ENCODE assay signal across 26 cellular contexts in genomic region chr4:94490437-94490836, GRCh38. TPM values are rescaled to one million over a fixed set of nuclear protein-coding genes. Genes with fewer than 3 reads are reported as not detected.
A peak's percentile ranks its signal among the peaks of the same experiment; 100 is the strongest.
DNase-seq lines count a peak whose midpoint lies in the region; ATAC-seq, FAIRE-seq and TF ChIP-seq lines count a peak whose summit lies in the region.
"Had no signal": no experiment of that assay in that cellular context is flagged by ENCODE, and none has a peak within 500 bp of the region (broad histone marks: within the 10 kb centered on the region; RNA-seq: fewer than 3 reads in every experiment).

No MANE protein-coding gene starts in this region.

- H3K9me3 Mint-ChIP-seq in MCF 10A (ENCODE audit: unreplicated experiment) (no peaks in the 10 kb centered on the region), astrocyte (ENCODE audit: unreplicated experiment) (no peaks in the 10 kb centered on the region), natural killer cell (no peaks in the 10 kb centered on the region)
- H3K9me3 Mint-ChIP-seq: CD8-positive, alpha-beta T cell; HFFc6 had no signal

- H3K9me3 ChIP-seq in breast epithelium (no peaks in the 10 kb centered on the region), astrocyte (ENCODE audit: insufficient read depth, low read depth, low read length) (no peaks in the 10 kb centered on the region), keratinocyte (ENCODE audit: control insufficient read depth, low read depth, low read length) (no peaks in the 10 kb centered on the region), skeletal muscle satellite cell (replicated peaks; ENCODE audit: low read length) (no peaks in the 10 kb centered on the region)

- H3K27me3 Mint-ChIP-seq in MCF 10A (ENCODE audit: insufficient read depth, unreplicated experiment) (no peaks in the 10 kb centered on the region), astrocyte (ENCODE audit: low read depth, unreplicated experiment) (no peaks in the 10 kb centered on the region), natural killer cell (ENCODE audit: low read depth in 2 of 2) (no peaks in the 10 kb centered on the region)

- POLR2A ChIA-PET in MCF 10A (lab: Yijun Ruan, JAX) = interaction anchor here (1.0 to 8.8 kb wide), 5 partner anchors 17 to 84 kb away, joined by 3 to 193 read pairs (median 13); partner anchors contain the start of gene PDLIM5
- POLR2A ChIA-PET in RWPE1 (lab: Yijun Ruan, JAX; ENCODE audit: low non-redundant PET) = no interaction called here

- no peak overlapping the region for H3K4me2 ChIP-seq in astrocyte (ENCODE audit: low read length)
- H3K4me2 ChIP-seq in keratinocyte (ENCODE audit: control insufficient read depth, extremely low read depth, insufficient read depth, low read depth, low read length) = peak overlapping the region; percentile 83
- H3K4me2 ChIP-seq in skeletal muscle satellite cell (ENCODE audit: low read length) = no peak overlapping the region

- DNase-seq in MCF 10A (ENCODE audit: unreplicated experiment) (no peak), breast epithelium (ENCODE audit: low spot score in 2 of 2) (no peak), astrocyte (ENCODE audit: low read depth) (no peak), keratinocyte (ENCODE audit: low read depth, low spot score) (no peak), RWPE1 (ENCODE audit: low spot score) (no peak), SW480 (ENCODE audit: low spot score) (no peak), natural killer cell (no peak)
- DNase-seq: AML-193; C1 segment of cervical spinal cord; CD8-positive, alpha-beta T cell; DMS153; H7; HFFc6; MV-4-11; NCI-H1105 treated with DMSO at 0.1 percent for 48 hours; NCI-H2029 treated with DMSO at 0.1 percent for 48 hours; NCI-H2171; NCI-H345; NCI-H524 treated with DMSO at 0.1 percent for 48 hours; NCI-H82; Right ventricle myocardium superior had no signal

- H3K79me2 ChIP-seq in astrocyte (ENCODE audit: insufficient read depth, low read length) (peaks cover 97% of the 10 kb centered on the region), keratinocyte (ENCODE audit: control insufficient read depth, insufficient read depth, low read length) (peaks cover 63% of the 10 kb centered on the region)

- CTCF ChIA-PET in MCF 10A (lab: Yijun Ruan, JAX) = no interaction called here
- CTCF ChIA-PET in RWPE1 (lab: Yijun Ruan, JAX) = no interaction called here

- intact Hi-C loops in MCF 10A (cut with micrococcal nuclease) = no loop called here
- intact Hi-C loops in breast epithelium (cut with DNase I; ENCODE audit: low total_unique reads) = no loop called here
- intact Hi-C loops in natural killer cell (cut with micrococcal nuclease) = no loop called here

- dilution Hi-C loops in keratinocyte (cut with MboI; ENCODE audit: extremely low pct_ligation_motif_present, low sequenced_read_pairs) = no loop called here

- no peaks in the 10 kb centered on the region for H3K4me1 ChIP-seq in breast epithelium
- peaks cover 22% of the 10 kb centered on the region for H3K4me1 ChIP-seq in astrocyte (ENCODE audit: insufficient read depth, low read length)
- H3K4me1 ChIP-seq in keratinocyte (ENCODE audit: control insufficient read depth, extremely low read depth, insufficient read depth, low read length) = peaks cover 57% of the 10 kb centered on the region
- H3K4me1 ChIP-seq in skeletal muscle satellite cell (ENCODE audit: control insufficient read depth, insufficient read depth, low read length) = peaks cover 23% of the 10 kb centered on the region

- H3K36me3 Mint-ChIP-seq in MCF 10A (ENCODE audit: insufficient read depth, unreplicated experiment) (peaks cover 42% of the 10 kb centered on the region), astrocyte (ENCODE audit: low read depth, unreplicated experiment) (peaks cover 3% of the 10 kb centered on the region), natural killer cell (no peaks in the 10 kb centered on the region)

- peaks cover 15% of the 10 kb centered on the region for H3K4me1 Mint-ChIP-seq in MCF 10A (ENCODE audit: insufficient read depth, unreplicated experiment)
- H3K4me1 Mint-ChIP-seq in astrocyte (ENCODE audit: low read depth, unreplicated experiment) = peaks cover 23% of the 10 kb centered on the region
- peaks cover 0 to 7% of the 10 kb centered on the region in 2 donors for H3K4me1 Mint-ChIP-seq in natural killer cell

- H2AFZ ChIP-seq in astrocyte (ENCODE audit: low read depth, low read length) = no peak overlapping the region
- no peak overlapping the region for H2AFZ ChIP-seq in keratinocyte (ENCODE audit: control insufficient read depth, low read length)

- H3K27me3 ChIP-seq in breast epithelium (no peaks in the 10 kb centered on the region), astrocyte (ENCODE audit: insufficient read depth, low read length) (no peaks in the 10 kb centered on the region), keratinocyte (ENCODE audit: control insufficient read depth, extremely low read depth, insufficient read depth, low read length) (no peaks in the 10 kb centered on the region), skeletal muscle satellite cell (ENCODE audit: control insufficient read depth, insufficient read depth, low read length) (no peaks in the 10 kb centered on the region)

- H3K27ac ChIP-seq in breast epithelium (no peak overlapping the region), astrocyte (ENCODE audit: low read depth, low read length) (peak overlapping the region; percentile 58), keratinocyte (ENCODE audit: control insufficient read depth, insufficient read depth, low read length) (peak overlapping the region; percentile 55), RWPE1 (no peak overlapping the region)
- H3K27ac ChIP-seq: 22Rv1 had no signal

- no peaks in the 10 kb centered on the region for H3K9me1 ChIP-seq in keratinocyte (ENCODE audit: control insufficient read depth, extremely low read depth, insufficient read depth, low read length)

- no peak for FAIRE-seq in astrocyte (lab: Jason Lieb, UNC)
- FAIRE-seq in keratinocyte (lab: Jason Lieb, UNC) = no peak
- FAIRE-seq: GM12891, RCC 7860 had no signal

- H4K20me1 ChIP-seq in astrocyte (ENCODE audit: insufficient read depth, low read length) (peaks cover 33% of the 10 kb centered on the region), keratinocyte (ENCODE audit: control insufficient read depth, extremely low read depth, insufficient read depth, low read length) (no peaks in the 10 kb centered on the region)

- TF ChIP-seq CTCF in MCF 10A (IDR thresholded peaks at IDR 0.05; ENCODE audit: unreplicated experiment) (no peak), breast epithelium (IDR thresholded peaks at IDR 0.05) (no peak), astrocyte (IDR thresholded peaks at IDR 0.05; ENCODE audit: insufficient read depth, low read depth, low read length) (no peak), keratinocyte (optimal IDR thresholded peaks at IDR 0.05 in 1 of 3, IDR thresholded peaks at IDR 0.05 in 1 of 3, conservative IDR thresholded peaks at IDR 0.05 in 1 of 3; ENCODE audit: extremely low read depth in 1 of 3, insufficient read depth in 2 of 3, low read length in 3 of 3) (no peak), RWPE1 (conservative IDR thresholded peaks at IDR 0.05; ENCODE audit: low read depth) (no peak), natural killer cell (IDR thresholded peaks at IDR 0.05) (no peak)

- H3K4me3 Mint-ChIP-seq in MCF 10A (ENCODE audit: unreplicated experiment) (no peak overlapping the region), astrocyte (ENCODE audit: unreplicated experiment) (no peak overlapping the region), natural killer cell (no peak overlapping the region)
- H3K4me3 Mint-ChIP-seq: CD8-positive, alpha-beta T cell had no signal

- H3K36me3 ChIP-seq in breast epithelium (no peaks in the 10 kb centered on the region), astrocyte (ENCODE audit: insufficient read depth, low read length) (peaks cover 3% of the 10 kb centered on the region), keratinocyte (ENCODE audit: control insufficient read depth in 2 of 2, extremely low read depth in 1 of 2, insufficient read depth in 2 of 2, low read length in 2 of 2) (peaks cover 0 to 13% of the 10 kb centered on the region in 2 experiments), skeletal muscle satellite cell (ENCODE audit: insufficient read depth, low read length) (peaks cover 4% of the 10 kb centered on the region)

- BruUV-seq in MCF 10A (replicated peaks; lab: Mats Ljungman, UMichigan) = no TSS peak

- TF ChIP-seq POLR2A in breast epithelium (IDR thresholded peaks at IDR 0.05) = no peak

- no peak overlapping the region for H3K4me3 ChIP-seq in breast epithelium
- no peak overlapping the region for H3K4me3 ChIP-seq in astrocyte (ENCODE audit: insufficient read depth, low read depth, low read length)
- H3K4me3 ChIP-seq in keratinocyte (ENCODE audit: control insufficient read depth in 2 of 3, extremely low read depth in 1 of 3, insufficient read depth in 2 of 3, low read depth in 1 of 3, low read length in 3 of 3) = no peak overlapping the region
- no peak overlapping the region for H3K4me3 ChIP-seq in skeletal muscle satellite cell (ENCODE audit: low read length)

- no peak for ATAC-seq in natural killer cell
- ATAC-seq: CD8-positive, alpha-beta T cell had no signal

- H3K27ac Mint-ChIP-seq in MCF 10A (ENCODE audit: low read depth, unreplicated experiment) (peak overlapping the region; percentile 95), astrocyte (ENCODE audit: unreplicated experiment) (no peak overlapping the region), natural killer cell (no peak overlapping the region)
- H3K27ac Mint-ChIP-seq: CD8-positive, alpha-beta T cell had no signal

- H3K9ac ChIP-seq in astrocyte (ENCODE audit: low read length) = no peak overlapping the region
- no peak overlapping the region for H3K9ac ChIP-seq in keratinocyte (ENCODE audit: control insufficient read depth, extremely low read depth, insufficient read depth, low read length)
- peak overlapping the region; percentile 4 for H3K9ac ChIP-seq in skeletal muscle satellite cell (ENCODE audit: low read depth, low read length)

RNA-seq across cellular contexts. Expression of gene PDLIM5, which starts 38.7 kb away (rescaled TPM):
- total RNA-seq in MCF 10A (2022) = 151 and 158 TPM in 2 replicates
- total RNA-seq in breast epithelium = 100 to 1,000 TPM; 120 to 263 (median 158) TPM
- total RNA-seq in astrocyte = 174 and 181 TPM in 2 replicates
- 112 to 123 TPM (median 121 TPM) in 3 replicates for polyA plus RNA-seq in keratinocyte
- 70.2 TPM for polyA plus RNA-seq in keratinocyte (2011; ENCODE audit: low read depth)
- polyA plus RNA-seq in keratinocyte (2011; cell fraction: cytosol; rRNA removed) = 86.5 and 117 TPM in 2 replicates
- polyA plus RNA-seq in keratinocyte (2011; cell fraction: nucleus; rRNA removed) = 138 and 152 TPM in 2 replicates
- 42.5 and 63.4 TPM in 2 replicates for polyA plus RNA-seq in keratinocyte (2012; ENCODE audit: low replicate concordance)
- 185 to 420 TPM (median 373 TPM) in 3 replicates for polyA minus RNA-seq in keratinocyte
- polyA minus RNA-seq in keratinocyte (2011; cell fraction: cytosol; rRNA and poly(A)+ RNA removed) = 88.2 TPM
- 164 and 306 TPM in 2 replicates for polyA minus RNA-seq in keratinocyte (2011; cell fraction: nucleus; rRNA and poly(A)+ RNA removed)
- 83.4 and 123 TPM in 2 replicates for total RNA-seq in skeletal muscle satellite cell (2012; rRNA removed)
- total RNA-seq in natural killer cell = 10 to 100 TPM; 41.8 to 94.8 (median 50.5) TPM
- total RNA-seq: G401 had no signal

Comparison
In these comparisons a context has a peak if more than half of its experiments do, and no peak if none do; other contexts are left out.
1. H3K27ac ChIP-seq: peak in astrocyte (single experiment) and keratinocyte (single experiment); none in breast epithelium (0 of 2) and RWPE1 (single experiment).